Comparison of ENCODE assay signal across 8 cellular contexts in the genomic region with DNA sequence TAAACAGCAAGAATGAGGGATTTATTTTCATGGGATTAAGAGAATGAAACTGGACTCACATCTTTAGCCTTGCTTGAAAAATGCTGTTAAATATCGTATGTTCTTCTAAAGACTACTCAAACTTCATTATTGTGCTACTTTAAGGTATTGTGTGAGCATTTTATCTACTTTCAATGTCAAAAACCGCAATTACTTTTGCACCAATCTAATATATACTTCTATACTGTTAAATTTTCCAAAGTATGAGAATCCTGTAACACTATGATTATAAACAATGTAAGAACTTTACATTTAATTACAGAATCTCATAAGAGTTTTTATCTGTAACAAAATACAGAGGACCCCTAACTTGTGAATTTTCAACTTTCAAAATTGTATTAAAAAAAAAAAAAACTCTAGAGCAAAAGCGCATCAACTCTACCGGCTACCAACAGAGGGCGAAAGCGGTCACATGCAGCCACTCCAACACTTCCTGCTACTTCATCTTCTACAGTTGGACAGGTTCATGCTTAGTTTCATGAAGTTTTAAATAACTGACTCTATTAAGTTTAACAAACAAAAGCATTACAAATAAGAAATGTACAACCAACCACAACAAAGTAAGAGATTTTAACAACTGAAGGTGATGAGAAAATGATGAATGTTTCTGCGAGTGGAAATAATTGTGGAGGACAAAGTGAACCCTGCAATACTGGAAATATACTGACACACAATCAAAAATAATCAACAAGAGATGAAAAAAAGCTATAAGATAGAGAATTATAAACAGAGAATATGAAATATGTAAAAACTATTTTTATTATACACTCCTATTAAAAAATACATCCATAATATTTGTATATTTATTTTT.
DNase-seq lines count a peak whose midpoint lies in the region; ATAC-seq and TF ChIP-seq lines count a peak whose summit lies in the region.

No MANE protein-coding gene starts in this region.

- DNase-seq in HCT116 (ENCODE audit: low read depth, low spot score) (peak; percentile 33), RWPE2 (ENCODE audit: low spot score) (no peak), iPS DF 6.9 (ENCODE audit: low read depth, low spot score) (peak; percentile 7), NCI-H187 treated with DMSO at 0.1 percent for 48 hours (lab: John Stamatoyannopoulos, UW) (no peak)
- peak; percentile 59 for DNase-seq in activated naive CD4-positive, alpha-beta T cell treated with anti-CD3 and anti-CD28 coated beads, Interleukin-2, amount 50 U/mL, for 16 hours
- peak; percentile 16 to 37 (median 18) for DNase-seq in stimulated activated CD4-positive, alpha-beta T cell treated with anti-CD3 and anti-CD28 coated beads, TNF-alpha, amount 100 ng/mL, for 1 hour (ENCODE audit: low read depth in 3 of 3, low spot score in 1 of 3)

- H3K9me2 ChIP-seq in HCT116 (ENCODE audit: insufficient read depth) = no peaks in the 10 kb centered on the region

- no TSS peak for BruUV-seq in HCT116 (replicated peaks; lab: Mats Ljungman, UMichigan)

- no CpG with 5 or more reads among the region's 7 CpGs for WGBS in iPS DF 6.9 (ENCODE audit: insufficient coverage, insufficient read length)

- H3K9me3 ChIP-seq in HCT116 (ENCODE audit: control insufficient read depth in 1 of 2, insufficient read depth in 1 of 2, low read depth in 1 of 2, low read length in 2 of 2) (no peaks in the 10 kb centered on the region), RWPE2 (ENCODE audit: severe bottlenecking) (no peaks in the 10 kb centered on the region), iPS DF 6.9 (ENCODE audit: control insufficient read depth, insufficient read depth, low read length) (no peaks in the 10 kb centered on the region)

- no peak overlapping the region for H3K4me2 ChIP-seq in HCT116 (ENCODE audit: low read length)

- H3K27ac ChIP-seq in C4-2B = no peak overlapping the region
- H3K27ac ChIP-seq in HCT116 (ENCODE audit: low read depth, low read length) = no peak overlapping the region
- H3K27ac ChIP-seq in RWPE2 (ENCODE audit: poor library complexity, severe bottlenecking) = no peak overlapping the region
- no peak overlapping the region for H3K27ac ChIP-seq in iPS DF 6.9 (ENCODE audit: low read length)

- no peaks in the 10 kb centered on the region for H3K36me3 ChIP-seq in HCT116 (ENCODE audit: control insufficient read depth in 1 of 2, insufficient read depth in 2 of 2, low read length in 2 of 2)
- no peaks in the 10 kb centered on the region for H3K36me3 ChIP-seq in RWPE2 (ENCODE audit: low read depth)
- H3K36me3 ChIP-seq in iPS DF 6.9 (ENCODE audit: control insufficient read depth, insufficient read depth, low read length) = no peaks in the 10 kb centered on the region

- intact Hi-C loops in HCT116 (cut with micrococcal nuclease) = loop anchor here (5.0 to 10.0 kb wide), 2 partner anchors 538 to 631 kb away; no protein-coding TSS in a partner anchor

- H3K4me1 ChIP-seq in HCT116 (ENCODE audit: control insufficient read depth in 1 of 2, insufficient read depth in 2 of 2, low read length in 2 of 2) = peaks cover 2 to 7% of the 10 kb centered on the region in 2 experiments; a peak in 2 of 4 replicates
- H3K4me1 ChIP-seq in RWPE2 (ENCODE audit: insufficient read depth, poor library complexity, severe bottlenecking) = no peaks in the 10 kb centered on the region
- H3K4me1 ChIP-seq in iPS DF 6.9 (ENCODE audit: control insufficient read depth, insufficient read depth, low read length) = no peaks in the 10 kb centered on the region

- H2AFZ ChIP-seq in HCT116 (ENCODE audit: low read depth, low read length, poor library complexity, severe bottlenecking) = no peak overlapping the region

- peaks cover 100% of the 10 kb centered on the region for H3K79me2 ChIP-seq in HCT116 (ENCODE audit: insufficient read depth, low read length)

- H3K4me3 ChIP-seq in HCT116 (replicated peaks in 1 of 2; ENCODE audit: low read depth in 1 of 2, low read length in 2 of 2) (no peak overlapping the region), RWPE2 (ENCODE audit: severe bottlenecking) (no peak overlapping the region), iPS DF 6.9 (ENCODE audit: low read length) (no peak overlapping the region)

- RAD21 ChIA-PET in HCT116 (lab: Charles Lee; ENCODE audit: low non-redundant PET in 1 of 2, low total read pairs in 2 of 2, uncharacterized antibody in 2 of 2, unreplicated experiment in 2 of 2) = no interaction called here

- no peak overlapping the region for H3K9ac ChIP-seq in HCT116 (ENCODE audit: low read length)

- peak; percentile 91 for TF ChIP-seq CTCF in C4-2B (conservative IDR thresholded peaks at IDR 0.05)
- TF ChIP-seq CTCF in HCT116 (IDR thresholded peaks at IDR 0.05 in 2 of 3, conservative IDR thresholded peaks at IDR 0.05 in 1 of 3; ENCODE audit: borderline replicate concordance in 1 of 3, insufficient read depth in 1 of 3, low read depth in 2 of 3, low read length in 2 of 3) = peak; percentile 58 to 88 (median 86); a peak in 5 of 6 replicates
- peak; percentile 92 for TF ChIP-seq CTCF in RWPE2 (IDR thresholded peaks at IDR 0.05; ENCODE audit: poor library complexity, severe bottlenecking)

- peaks cover 40% of the 10 kb centered on the region for H4K20me1 ChIP-seq in HCT116 (ENCODE audit: insufficient read depth)

- H3K27me3 ChIP-seq in HCT116 (ENCODE audit: insufficient read depth, low read length) = no peaks in the 10 kb centered on the region
- H3K27me3 ChIP-seq in RWPE2 (ENCODE audit: insufficient read depth, poor library complexity, severe bottlenecking) = no peaks in the 10 kb centered on the region
- H3K27me3 ChIP-seq in iPS DF 6.9 (ENCODE audit: control insufficient read depth, insufficient read depth, low read length) = no peaks in the 10 kb centered on the region

- CTCF ChIA-PET in HCT116 (lab: Charles Lee) = interaction anchor here (1.2 to 1.6 kb wide), 2 partner anchors 9 to 13 kb away, joined by 4 read pairs; no protein-coding TSS in a partner anchor

- TF ChIP-seq RAD21 in HCT116 (IDR thresholded peaks at IDR 0.05; ENCODE audit: low read depth) = peak; percentile 64

- ATAC-seq in HCT116 (peak; percentile 79), RWPE2 (ENCODE audit: low read depth) (0 out of 3 replicates have a peak, but pooled peaks have one; percentile 38), GM18909 (IDR thresholded peaks at IDR 0.05; ENCODE audit: poor library complexity, unreplicated experiment) (no peak)

- POLR2A ChIA-PET in HCT116 (lab: Charles Lee) = no interaction called here

- TF ChIP-seq POLR2A in HCT116 (IDR thresholded peaks at IDR 0.05; ENCODE audit: borderline replicate concordance, extremely low read depth, insufficient read depth, insufficient read length) = no peak

TF ChIP-seq in HCT116, 20 proteins besides CTCF, POLR2A, EP300 and RAD21:
- TF ChIP-seq, protein P1, sequence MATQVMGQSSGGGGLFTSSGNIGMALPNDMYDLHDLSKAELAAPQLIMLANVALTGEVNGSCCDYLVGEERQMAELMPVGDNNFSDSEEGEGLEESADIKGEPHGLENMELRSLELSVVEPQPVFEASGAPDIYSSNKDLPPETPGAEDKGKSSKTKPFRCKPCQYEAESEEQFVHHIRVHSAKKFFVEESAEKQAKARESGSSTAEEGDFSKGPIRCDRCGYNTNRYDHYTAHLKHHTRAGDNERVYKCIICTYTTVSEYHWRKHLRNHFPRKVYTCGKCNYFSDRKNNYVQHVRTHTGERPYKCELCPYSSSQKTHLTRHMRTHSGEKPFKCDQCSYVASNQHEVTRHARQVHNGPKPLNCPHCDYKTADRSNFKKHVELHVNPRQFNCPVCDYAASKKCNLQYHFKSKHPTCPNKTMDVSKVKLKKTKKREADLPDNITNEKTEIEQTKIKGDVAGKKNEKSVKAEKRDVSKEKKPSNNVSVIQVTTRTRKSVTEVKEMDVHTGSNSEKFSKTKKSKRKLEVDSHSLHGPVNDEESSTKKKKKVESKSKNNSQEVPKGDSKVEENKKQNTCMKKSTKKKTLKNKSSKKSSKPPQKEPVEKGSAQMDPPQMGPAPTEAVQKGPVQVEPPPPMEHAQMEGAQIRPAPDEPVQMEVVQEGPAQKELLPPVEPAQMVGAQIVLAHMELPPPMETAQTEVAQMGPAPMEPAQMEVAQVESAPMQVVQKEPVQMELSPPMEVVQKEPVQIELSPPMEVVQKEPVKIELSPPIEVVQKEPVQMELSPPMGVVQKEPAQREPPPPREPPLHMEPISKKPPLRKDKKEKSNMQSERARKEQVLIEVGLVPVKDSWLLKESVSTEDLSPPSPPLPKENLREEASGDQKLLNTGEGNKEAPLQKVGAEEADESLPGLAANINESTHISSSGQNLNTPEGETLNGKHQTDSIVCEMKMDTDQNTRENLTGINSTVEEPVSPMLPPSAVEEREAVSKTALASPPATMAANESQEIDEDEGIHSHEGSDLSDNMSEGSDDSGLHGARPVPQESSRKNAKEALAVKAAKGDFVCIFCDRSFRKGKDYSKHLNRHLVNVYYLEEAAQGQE (IDR thresholded peaks at IDR 0.05; ENCODE audit: low read depth) = no peak
- 0 out of 2 replicates have a peak, but pooled peaks have one; percentile 14 for TF ChIP-seq FOSL1 (IDR thresholded peaks at IDR 0.05; ENCODE audit: low read depth)

Comparison
In these comparisons a context has a peak if more than half of its experiments do, and no peak if none do; other contexts are left out.
1. DNase-seq: peak in HCT116 (single experiment), activated naive CD4-positive, alpha-beta T cell treated with anti-CD3 and anti-CD28 coated beads, Interleukin-2, amount 50 U/mL, for 16 hours (single experiment), iPS DF 6.9 (single experiment) and stimulated activated CD4-positive, alpha-beta T cell treated with anti-CD3 and anti-CD28 coated beads, TNF-alpha, amount 100 ng/mL, for 1 hour (3 of 3); none in RWPE2 (single experiment) and NCI-H187 treated with DMSO at 0.1 percent for 48 hours (single experiment).
2. Peak in every context shown above with its lines, with median percentiles within 50 percentile points of each other: CTCF ChIP-seq.